8 cellular contexts compared by ENCODE assay signal in the genomic region with DNA sequence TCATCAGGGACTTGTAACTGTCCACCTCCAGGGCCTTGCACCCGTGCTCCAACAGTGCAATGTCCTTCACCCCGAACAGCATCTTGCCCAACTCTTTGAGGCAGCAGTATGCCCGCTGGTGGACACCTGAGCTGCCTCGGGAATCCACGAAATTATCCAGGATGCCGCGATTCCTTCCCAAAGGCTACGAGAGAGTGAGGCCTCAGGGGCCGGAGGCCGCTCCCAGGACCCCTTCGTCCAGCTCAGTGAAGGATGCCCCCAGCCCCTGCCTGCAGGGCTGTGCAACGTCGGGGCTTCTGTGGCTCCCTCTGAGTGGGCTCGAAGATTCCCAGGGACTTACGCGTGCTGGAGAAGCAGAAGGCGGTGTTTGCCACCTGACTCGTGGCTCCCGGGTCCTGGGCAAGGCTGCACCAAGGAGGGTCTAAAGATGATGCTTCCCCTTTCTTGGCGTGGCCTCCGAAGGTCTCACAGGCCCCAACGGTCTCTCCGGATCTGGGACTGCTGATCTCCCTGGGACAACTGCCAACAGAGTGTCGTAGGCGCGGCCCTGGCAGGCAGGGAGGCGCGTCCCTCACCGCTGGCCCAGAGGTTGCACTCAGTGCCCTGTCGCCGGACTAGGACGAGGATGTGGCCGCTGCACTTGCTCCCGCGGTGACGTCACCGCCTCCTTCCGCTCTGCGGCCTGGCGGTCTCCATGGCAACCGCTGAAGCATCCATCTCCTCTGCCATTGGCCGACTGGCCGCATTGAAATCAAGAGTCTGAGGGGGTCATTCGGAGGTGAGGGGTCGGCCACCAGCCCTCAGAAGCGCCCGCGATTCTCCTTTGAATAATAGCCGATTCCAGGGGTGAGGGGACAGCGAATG. TPM values are rescaled to one million over a fixed set of nuclear protein-coding genes. Genes with fewer than 3 reads are reported as not detected.
DNase-seq lines count a peak whose midpoint lies in the region; ATAC-seq and TF ChIP-seq lines count a peak whose summit lies in the region.

A gene (minus strand): TSS at position 659 of the 864 bp plus-strand sequence. CDS start 577 bp downstream, at position 82.

- intact Hi-C loops in CD4-positive, alpha-beta T cell (cut with DNase I, micrococcal nuclease): no loop called here
- intact Hi-C loops in activated CD4-positive, alpha-beta memory T cell treated with anti-CD3 and anti-CD28 coated beads for 36 hours (cut with micrococcal nuclease): no loop called here

- CTCF ChIA-PET in CD4-positive, alpha-beta T cell (lab: Charles Lee): no interaction called here
- CTCF ChIA-PET in activated CD4-positive, alpha-beta memory T cell treated with anti-CD3 and anti-CD28 coated beads for 36 hours (lab: Charles Lee): no interaction called here

- peaks cover 79% of the 10 kb centered on the region for H3K27me3 Mint-ChIP-seq in CD4-positive, alpha-beta T cell
- peaks cover 62% of the 10 kb centered on the region for H3K27me3 Mint-ChIP-seq in activated CD4-positive, alpha-beta memory T cell treated with anti-CD3 and anti-CD28 coated beads for 36 hours

- H3K27me3 ChIP-seq in CD4-positive, alpha-beta T cell (ENCODE audit: control insufficient read depth, insufficient read depth, low read length): peaks cover 58% of the 10 kb centered on the region

- POLR2A ChIA-PET in CD4-positive, alpha-beta T cell (lab: Charles Lee): no interaction called here
- POLR2A ChIA-PET in activated CD4-positive, alpha-beta memory T cell treated with anti-CD3 and anti-CD28 coated beads for 36 hours (lab: Charles Lee): no interaction called here

- peak within 1 kb of the TSS; percentile 65 for H3K4me3 Mint-ChIP-seq in CD4-positive, alpha-beta T cell
- peak within 1 kb of the TSS; percentile 38 for H3K4me3 Mint-ChIP-seq in activated CD4-positive, alpha-beta memory T cell treated with anti-CD3 and anti-CD28 coated beads for 36 hours

- no peaks in the 10 kb centered on the region for H3K9me3 Mint-ChIP-seq in CD4-positive, alpha-beta T cell
- no peaks in the 10 kb centered on the region for H3K9me3 Mint-ChIP-seq in activated CD4-positive, alpha-beta memory T cell treated with anti-CD3 and anti-CD28 coated beads for 36 hours

- H3K27ac Mint-ChIP-seq in CD4-positive, alpha-beta T cell: no peak within 1 kb of the TSS
- H3K27ac Mint-ChIP-seq in activated CD4-positive, alpha-beta memory T cell treated with anti-CD3 and anti-CD28 coated beads for 36 hours: no peak within 1 kb of the TSS

- DNase-seq in CD4-positive, alpha-beta T cell: peak in 9 of 10 experiments; percentile 10 to 50 (median 26)
- peak; percentile 26 for DNase-seq in NCI-H1092 treated with DMSO at 0.1 percent for 48 hours (lab: John Stamatoyannopoulos, UW)
- DNase-seq in activated CD4-positive, alpha-beta memory T cell treated with anti-CD3 and anti-CD28 coated beads for 36 hours: peak; percentile 72
- DNase-seq in effector CD8-positive, alpha-beta T cell (lab: John Stamatoyannopoulos, UW): peak; percentile 12
- DNase-seq in medulla oblongata (ENCODE audit: extremely low spot score): peak; percentile 92
- peak; percentile 46 to 50 for DNase-seq in stimulated activated CD8-positive, alpha-beta memory T cell treated with anti-CD3 and anti-CD28 coated beads, Interleukin-7, amount 100 ng/mL, for 48 hours (ENCODE audit: extremely low read depth in 1 of 2, low read depth in 1 of 2)

- H3K4me1 Mint-ChIP-seq in CD4-positive, alpha-beta T cell (ENCODE audit: low read depth): peaks cover 31% of the 10 kb centered on the region
- H3K4me1 Mint-ChIP-seq in activated CD4-positive, alpha-beta memory T cell treated with anti-CD3 and anti-CD28 coated beads for 36 hours (ENCODE audit: low read depth): peaks cover 33% of the 10 kb centered on the region

- H3K27ac ChIP-seq in CD4-positive, alpha-beta T cell (ENCODE audit: low read depth, low read length): no peak within 1 kb of the TSS

- ATAC-seq in CD4-positive, alpha-beta T cell (ENCODE audit: poor library complexity): peak; percentile 43
- ATAC-seq in HG03045 (IDR thresholded peaks at IDR 0.05; ENCODE audit: unreplicated experiment): no peak
- ATAC-seq in HG03469 (IDR thresholded peaks at IDR 0.05; ENCODE audit: unreplicated experiment): no peak

- no peak for TF ChIP-seq CTCF in CD4-positive, alpha-beta T cell (IDR thresholded peaks at IDR 0.05)

- no peaks in the 10 kb centered on the region for H3K36me3 Mint-ChIP-seq in CD4-positive, alpha-beta T cell (ENCODE audit: low read depth)
- H3K36me3 Mint-ChIP-seq in activated CD4-positive, alpha-beta memory T cell treated with anti-CD3 and anti-CD28 coated beads for 36 hours: no peaks in the 10 kb centered on the region

- no peaks in the 10 kb centered on the region for H3K9me3 ChIP-seq in CD4-positive, alpha-beta T cell (ENCODE audit: control insufficient read depth, low read length)

RNA-seq across cellular contexts. Expression of the gene that starts here (rescaled TPM):
- not detected for total RNA-seq in CD4-positive, alpha-beta T cell
- total RNA-seq in activated CD4-positive, alpha-beta memory T cell treated with anti-CD3 and anti-CD28 coated beads for 36 hours: not detected

Comparison
In these comparisons a context has a peak if more than half of its experiments do, and no peak if none do; other contexts are left out.
1. Peak in DNase-seq and ATAC-seq in CD4-positive, alpha-beta T cell; RNA of the gene not detected or under 1 TPM.
2. Peak in DNase-seq in activated CD4-positive, alpha-beta memory T cell treated with anti-CD3 and anti-CD28 coated beads for 36 hours; RNA of the gene not detected or under 1 TPM.
3. DNase-seq: peak in every context shown above with its lines; median percentile 92 in medulla oblongata; 72 in activated CD4-positive, alpha-beta memory T cell treated with anti-CD3 and anti-CD28 coated beads for 36 hours; 48 in stimulated activated CD8-positive, alpha-beta memory T cell treated with anti-CD3 and anti-CD28 coated beads, Interleukin-7, amount 100 ng/mL, for 48 hours; 26 in CD4-positive, alpha-beta T cell; 26 in NCI-H1092 treated with DMSO at 0.1 percent for 48 hours; 12 in effector CD8-positive, alpha-beta T cell.